21 cellular contexts compared by ENCODE assay signal in genomic region chrX:71143508-71143907, GRCh38. TPM values are rescaled to one million over a fixed set of nuclear protein-coding genes. Genes with fewer than 3 reads are reported as not detected.
DNase-seq lines count a peak whose midpoint lies in the region; ATAC-seq and TF ChIP-seq lines count a peak whose summit lies in the region.
"Had no signal": no experiment of that assay in that cellular context is flagged by ENCODE, and none has a peak within 500 bp of the region (broad histone marks: within the 10 kb centered on the region; RNA-seq: fewer than 3 reads in every experiment).

No MANE protein-coding gene starts in this region.

- H3K4me1 ChIP-seq in heart left ventricle, result peaks cover 0 to 12% (median 2%) of the 10 kb centered on the region in 12 donors
- no peaks in the 10 kb centered on the region for H3K4me1 ChIP-seq in neural progenitor cell
- no peaks in the 10 kb centered on the region for H3K4me1 ChIP-seq in uterus
- peaks cover 0 to 3% of the 10 kb centered on the region in 2 donors for H3K4me1 ChIP-seq in breast epithelium

- H3K36me3 ChIP-seq in heart left ventricle (peaks cover 0 to 36% (median 19%) of the 10 kb centered on the region in 9 donors), neural progenitor cell (no peaks in the 10 kb centered on the region), uterus (no peaks in the 10 kb centered on the region), breast epithelium (no peaks in the 10 kb centered on the region)

- peak in 1 of 4 donors; percentile 46 for ATAC-seq in heart left ventricle
- no peak for ATAC-seq in Right ventricle myocardium inferior
- ATAC-seq in GM21825 (IDR thresholded peaks at IDR 0.05; ENCODE audit: unreplicated experiment), result no peak
- ATAC-seq: GM12878 had no signal

- TF ChIP-seq CTCF in heart left ventricle (IDR thresholded peaks at IDR 0.05) (no peak), fibroblast of mammary gland (conservative IDR thresholded peaks at IDR 0.05; ENCODE audit: control insufficient read depth, insufficient read depth, low read depth, low read length) (no peak), neural progenitor cell (IDR thresholded peaks at IDR 0.05) (no peak), uterus (IDR thresholded peaks at IDR 0.05) (no peak), breast epithelium (IDR thresholded peaks at IDR 0.05) (no peak)

- H3K9me3 ChIP-seq in heart left ventricle (no peaks in the 10 kb centered on the region), neural progenitor cell (ENCODE audit: low read depth) (no peaks in the 10 kb centered on the region), uterus (no peaks in the 10 kb centered on the region), breast epithelium (no peaks in the 10 kb centered on the region)
- H3K9me3 ChIP-seq: vagina had no signal

- H3K27ac Mint-ChIP-seq in neural progenitor cell, result no peak overlapping the region

- TF ChIP-seq POLR2A in heart left ventricle (IDR thresholded peaks at IDR 0.05) (no peak), uterus (IDR thresholded peaks at IDR 0.05) (no peak), breast epithelium (IDR thresholded peaks at IDR 0.05) (no peak)

- no peaks in the 10 kb centered on the region for H4K20me1 ChIP-seq in neural progenitor cell (ENCODE audit: low read depth)

- H3K27me3 Mint-ChIP-seq in neural progenitor cell (ENCODE audit: insufficient read depth, low read depth), result peaks cover 14% of the 10 kb centered on the region
- H3K27me3 Mint-ChIP-seq: central memory CD8-positive, alpha-beta T cell; naive B cell had no signal

- no peak overlapping the region for H2AFZ ChIP-seq in neural progenitor cell (replicated peaks)

- H3K9me3 Mint-ChIP-seq in neural progenitor cell, result peaks cover 8% of the 10 kb centered on the region
- H3K9me3 Mint-ChIP-seq: central memory CD8-positive, alpha-beta T cell had no signal

- H3K27ac ChIP-seq in heart left ventricle (no peak overlapping the region), neural progenitor cell (no peak overlapping the region), uterus (peak overlapping the region in 1 of 2 donors; percentile 21), breast epithelium (no peak overlapping the region)
- H3K27ac ChIP-seq: HL-60, vagina had no signal

- DNase-seq in heart left ventricle (peak in 3 of 5 donors; percentile 30 to 42 (median 33)), Right ventricle myocardium inferior (ENCODE audit: missing footprints) (no peak), fibroblast of mammary gland (ENCODE audit: low read depth) (peak; percentile 64), neural progenitor cell (ENCODE audit: low spot score) (no peak), uterus (peak; percentile 54 to 58), breast epithelium (ENCODE audit: low spot score in 2 of 2) (no peak)
- DNase-seq in activated effector memory CD4-positive, alpha-beta T cell treated with anti-CD3 and anti-CD28 coated beads, Interleukin-2, amount 50 U/mL, for 16 hours, result no peak
- DNase-seq: activated CD4-positive, alpha-beta T cell treated with anti-CD3 and anti-CD28 coated beads for 4 hours; activated effector memory CD4-positive, alpha-beta T cell treated with Interleukin-2 at 50 U/mL for 16 hours; DMS79 treated with DMSO at 0.1 percent for 48 hours; foreskin melanocyte; kidney; naive B cell; stimulated activated CD4-positive, alpha-beta T cell treated with anti-CD3 and anti-CD28 coated beads, Interleukin-12 subunit alpha, Interleukin-12 subunit beta, amount 100 ng/mL, for 4 hours; T-helper 1 cell had no signal

- peak overlapping the region; percentile 92 for H3K4me3 Mint-ChIP-seq in neural progenitor cell
- H3K4me3 Mint-ChIP-seq: central memory CD8-positive, alpha-beta T cell had no signal

- H3K36me3 Mint-ChIP-seq in neural progenitor cell, result peaks cover 10% of the 10 kb centered on the region

- WGBS in heart left ventricle, 4 donors, result 26 to 55% (median 46%) methylated on average over 4 to 6 of the region's 6 CpGs

- no peak overlapping the region for H3K4me3 ChIP-seq in heart left ventricle
- no peak overlapping the region for H3K4me3 ChIP-seq in fibroblast of mammary gland (ENCODE audit: control insufficient read depth, low read depth, low read length)
- no peak overlapping the region for H3K4me3 ChIP-seq in neural progenitor cell
- H3K4me3 ChIP-seq in uterus, result no peak overlapping the region
- H3K4me3 ChIP-seq in breast epithelium, result no peak overlapping the region
- H3K4me3 ChIP-seq: GM12878, vagina had no signal

- no peak overlapping the region for H3K9ac ChIP-seq in neural progenitor cell

- H3K79me2 ChIP-seq in neural progenitor cell (ENCODE audit: low read depth), result peaks cover 4% of the 10 kb centered on the region

- intact Hi-C loops in heart left ventricle (cut with DNase I), result loop anchor here in 1 of 10 donors (10.0 kb wide), 1 partner anchor 111 kb away; the partner anchor contains the start of gene ZMYM3
- intact Hi-C loops in Right ventricle myocardium inferior (cut with DNase I), result no loop called here
- intact Hi-C loops in uterus (cut with DNase I; ENCODE audit: low total_unique reads), result no loop called here
- intact Hi-C loops in breast epithelium (cut with DNase I; ENCODE audit: low total_unique reads), result no loop called here

- no peak overlapping the region for H3K4me2 ChIP-seq in neural progenitor cell

- peaks cover 8% of the 10 kb centered on the region for H3F3A ChIP-seq in neural progenitor cell (ENCODE audit: low read depth)

- H3K27me3 ChIP-seq in heart left ventricle (no peaks in the 10 kb centered on the region), neural progenitor cell (no peaks in the 10 kb centered on the region), uterus (no peaks in the 10 kb centered on the region), breast epithelium (peaks cover 0 to 61% of the 10 kb centered on the region in 2 donors)
- H3K27me3 ChIP-seq: vagina had no signal

- peaks cover 20% of the 10 kb centered on the region for H3K4me1 Mint-ChIP-seq in neural progenitor cell

RNA-seq across cellular contexts. Expression of gene NLGN3, which starts 1.1 kb away (rescaled TPM):
- total RNA-seq in heart left ventricle (1 to 10 TPM in 1 of 9 donors, under 1 TPM in 8; 0.14 to 1.3 (median 0.52) TPM), Right ventricle myocardium inferior (0.49 TPM), neural progenitor cell (ENCODE audit: low replicate concordance) (10.0 and 16.0 TPM in 2 replicates), uterus (10 to 100 TPM in 1 of 4 donors, 1 to 10 TPM in 2, not detected in 1; 1.7 to 14.4 (median 5.1) TPM), breast epithelium (1 to 10 TPM in 1 of 3 donors, under 1 TPM in 2; under 0.01 to 1.0 (median 0.32) TPM)
- polyA plus RNA-seq in heart left ventricle, result under 1 TPM; 0.15 to 0.19 TPM

RNA-seq across cellular contexts. Expression of gene MED12, which starts 25.1 kb away (rescaled TPM):
- total RNA-seq in heart left ventricle (10 to 100 TPM; 15.0 to 37.4 (median 25.8) TPM), Right ventricle myocardium inferior (19.4 TPM), neural progenitor cell (ENCODE audit: low replicate concordance) (27.0 and 40.2 TPM in 2 replicates), uterus (10 to 100 TPM; 11.2 to 91.5 (median 33.0) TPM), breast epithelium (10 to 100 TPM; 32.1 to 34.7 (median 33.9) TPM)
- 1 to 10 TPM; 6.2 to 8.9 TPM for polyA plus RNA-seq in heart left ventricle

RNA-seq across cellular contexts. Expression of gene IL2RG, which starts 32.1 kb away (rescaled TPM):
- 10 to 100 TPM in 2 of 9 donors, 1 to 10 TPM in 4, under 1 TPM in 3; 0.44 to 25.2 (median 2.1) TPM for total RNA-seq in heart left ventricle
- 1 to 10 TPM; 1.4 to 2.0 TPM for polyA plus RNA-seq in heart left ventricle
- 2.8 TPM for total RNA-seq in Right ventricle myocardium inferior
- total RNA-seq in neural progenitor cell (ENCODE audit: low replicate concordance), result not detected in 2 replicates
- total RNA-seq in uterus, result 10 to 100 TPM in 1 of 4 donors, 1 to 10 TPM in 2, not detected in 1; 3.0 to 42.9 (median 3.3) TPM
- total RNA-seq in breast epithelium, result 10 to 100 TPM in 1 of 3 donors, 1 to 10 TPM in 2; 5.1 to 10.8 (median 8.0) TPM
- total RNA-seq: H1 had no signal
- polyA plus RNA-seq: H1 had no signal

RNA-seq across cellular contexts. Expression of gene CXorf65, which starts 37.0 kb away (rescaled TPM):
- total RNA-seq in heart left ventricle (not detected), Right ventricle myocardium inferior (not detected), neural progenitor cell (ENCODE audit: low replicate concordance) (not detected in 2 replicates), uterus (1 to 10 TPM in 1 of 4 donors, not detected in 3; 1.1 TPM), breast epithelium (not detected)
- polyA plus RNA-seq in heart left ventricle, result not detected
- total RNA-seq: H1, vagina had no signal
- polyA plus RNA-seq: H1 had no signal

RNA-seq across cellular contexts. Expression of gene FOXO4, which starts 47.9 kb away (rescaled TPM):
- total RNA-seq in heart left ventricle, result 10 to 100 TPM; 24.5 to 48.7 (median 37.0) TPM
- polyA plus RNA-seq in heart left ventricle, result 10 to 100 TPM; 23.2 to 32.7 TPM
- total RNA-seq in Right ventricle myocardium inferior, result 52.7 TPM
- 2.5 and 6.8 TPM in 2 replicates for total RNA-seq in neural progenitor cell (ENCODE audit: low replicate concordance)
- 10 to 100 TPM in 2 of 4 donors, 1 to 10 TPM in 2; 7.9 to 40.6 (median 10.1) TPM for total RNA-seq in uterus
- 10 to 100 TPM; 14.7 to 30.1 (median 21.1) TPM for total RNA-seq in breast epithelium

Comparison
In these comparisons a context has a peak if more than half of its experiments do, and no peak if none do; other contexts are left out.
1. DNase-seq: peak in heart left ventricle (3 of 5), fibroblast of mammary gland (single experiment) and uterus (2 of 2); none in Right ventricle myocardium inferior (single experiment), neural progenitor cell (single experiment), activated effector memory CD4-positive, alpha-beta T cell treated with anti-CD3 and anti-CD28 coated beads, Interleukin-2, amount 50 U/mL, for 16 hours (single experiment) and breast epithelium (0 of 2).